ENCODE assay signal across 19 cellular contexts in genomic region chr2:171174075-171174474, GRCh38.
"Had no signal": no experiment of that assay in that cellular context is flagged by ENCODE, and none has a peak within 500 bp of the region (broad histone marks: within the 10 kb centered on the region; RNA-seq: fewer than 3 reads in every experiment).

No MANE protein-coding gene starts in this region.

- H3K4me1 ChIP-seq: ascending aorta, esophagus squamous epithelium, right atrium auricular region had no signal

- H3K4me1 Mint-ChIP-seq: nephron, WTC11 had no signal

- H3K27me3 Mint-ChIP-seq: activated CD8-positive, alpha-beta T cell treated with anti-CD3 and anti-CD28 coated beads for 36 hours had no signal

- H3K9me3 ChIP-seq: ascending aorta, esophagus squamous epithelium, right atrium auricular region had no signal

- ATAC-seq: left lobe of liver, WTC11 had no signal

- H3K36me3 ChIP-seq: ascending aorta, esophagus squamous epithelium, right atrium auricular region had no signal

- H3K4me3 ChIP-seq: ascending aorta, esophagus squamous epithelium, lung, right atrium auricular region had no signal

- H3K36me3 Mint-ChIP-seq: WTC11 had no signal

- H3K27ac ChIP-seq: ascending aorta, esophagus squamous epithelium, right atrium auricular region had no signal

- DNase-seq: activated CD4-positive, alpha-beta T cell treated with anti-CD3 and anti-CD28 coated beads for 4 hours; activated CD8-positive, alpha-beta T cell treated with anti-CD3 and anti-CD28 coated beads for 36 hours; activated naive CD4-positive, alpha-beta T cell treated with anti-CD3 and anti-CD28 coated beads for 36 hours; activated T-cell treated with anti-CD3 and anti-CD28 coated beads, Interleukin-2, amount 50 U/mL, for 1 hour; cerebellar nuclear complex; effector CD8-positive, alpha-beta T cell; esophagus squamous epithelium; midbrain; stimulated activated CD4-positive, alpha-beta T cell treated with anti-CD3 and anti-CD28 coated beads, Interleukin-12 subunit alpha, Interleukin-12 subunit beta, amount 100 ng/mL, for 4 hours; stimulated activated CD4-positive, alpha-beta T cell treated with anti-CD3 and anti-CD28 coated beads, Interleukin-1b, Interleukin-23, amount 100 ng/mL, for 48 hours; stimulated activated CD8-positive, alpha-beta memory T cell treated with anti-CD3 and anti-CD28 coated beads, Interleukin-4, amount 100 ng/mL, for 48 hours; stimulated activated naive CD4-positive, alpha-beta T cell; SW 1271 had no signal

- H3K9me3 Mint-ChIP-seq: nephron had no signal

- H3K4me3 Mint-ChIP-seq: activated CD8-positive, alpha-beta T cell treated with anti-CD3 and anti-CD28 coated beads for 36 hours; activated naive CD4-positive, alpha-beta T cell treated with anti-CD3 and anti-CD28 coated beads for 36 hours; nephron; WTC11 had no signal

- H3K27ac Mint-ChIP-seq: activated CD8-positive, alpha-beta T cell treated with anti-CD3 and anti-CD28 coated beads for 36 hours; activated naive CD4-positive, alpha-beta T cell treated with anti-CD3 and anti-CD28 coated beads for 36 hours; nephron; WTC11 had no signal

- H3K27me3 ChIP-seq: ascending aorta, esophagus squamous epithelium, right atrium auricular region had no signal
